In genomic region chr5:71663166-71663565, GRCh38 we compare ENCODE assay signal across 17 cellular contexts. TPM values are rescaled to one million over a fixed set of nuclear protein-coding genes. Genes with fewer than 3 reads are reported as not detected.
A peak's percentile ranks its signal among the peaks of the same experiment; 100 is the strongest.
DNase-seq lines count a peak whose midpoint lies in the region; ATAC-seq and TF ChIP-seq lines count a peak whose summit lies in the region.
"Had no signal": no experiment of that assay in that cellular context is flagged by ENCODE, and none has a peak within 500 bp of the region (broad histone marks: within the 10 kb centered on the region; RNA-seq: fewer than 3 reads in every experiment).

No MANE protein-coding gene starts in this region.

- CTCF ChIA-PET in Calu3 (lab: Charles Lee), result interaction anchor here (0.9 to 2.8 kb wide), 4 partner anchors 62 to 95 kb away, joined by 3 to 9 read pairs (median 4); no protein-coding TSS in a partner anchor

- no peak overlapping the region for H3K4me3 Mint-ChIP-seq in Calu3 (ENCODE audit: low read depth, unreplicated experiment)
- H3K4me3 Mint-ChIP-seq: CD14-positive monocyte; CD4-positive, alpha-beta memory T cell; HFFc6 had no signal

- intact Hi-C loops in Calu3 (cut with micrococcal nuclease; ENCODE audit: unreplicated experiment), result loop anchor here (5.0 kb wide), 1 partner anchor 74 kb away; no protein-coding TSS in a partner anchor

- H3K9me3 Mint-ChIP-seq in Calu3 (ENCODE audit: low read depth, unreplicated experiment), result peaks cover 2% of the 10 kb centered on the region
- H3K9me3 Mint-ChIP-seq: CD4-positive, alpha-beta memory T cell; HFFc6 had no signal

- peaks cover 2% of the 10 kb centered on the region for H3K36me3 Mint-ChIP-seq in Calu3 (ENCODE audit: insufficient read depth, unreplicated experiment)

- H3K27ac ChIP-seq in 22Rv1 (peak overlapping the region; percentile 100), VCaP (peak overlapping the region; percentile 64; the same call in 1 of the 2 replicates)
- H3K27ac ChIP-seq: A549, BLaER1 had no signal

- no TSS peak for BruUV-seq in Calu3 (replicated peaks; lab: Mats Ljungman, UMichigan)

- TF ChIP-seq CTCF in 22Rv1 (IDR thresholded peaks at IDR 0.05) (no peak), Calu3 (IDR thresholded peaks at IDR 0.05; ENCODE audit: unreplicated experiment) (no peak), VCaP (conservative IDR thresholded peaks at IDR 0.05) (no peak)

- peaks cover 45% of the 10 kb centered on the region for H3K4me1 Mint-ChIP-seq in Calu3 (ENCODE audit: low read depth, unreplicated experiment)
- H3K4me1 Mint-ChIP-seq: CD14-positive monocyte; CD4-positive, alpha-beta memory T cell had no signal

- no peaks in the 10 kb centered on the region for H3K27me3 Mint-ChIP-seq in Calu3 (ENCODE audit: unreplicated experiment)

- no peak for ATAC-seq in HG02981 (IDR thresholded peaks at IDR 0.05; ENCODE audit: unreplicated experiment)
- ATAC-seq: A549 had no signal

- peak overlapping the region; percentile 53 for H3K27ac Mint-ChIP-seq in Calu3 (ENCODE audit: unreplicated experiment)
- H3K27ac Mint-ChIP-seq: CD4-positive, alpha-beta memory T cell; HFFc6 had no signal

- DNase-seq in Calu3 (peak; percentile 53), renal cortical epithelial cell (ENCODE audit: low read depth) (peak; percentile 26), NCI-H1694 treated with DMSO at 0.1 percent for 48 hours (lab: John Stamatoyannopoulos, UW) (no peak), AG08396 (ENCODE audit: low spot score) (no peak)
- DNase-seq: CD4-positive, alpha-beta memory T cell; GOT3; H7; HFFc6; IMR-90 had no signal

RNA-seq across cellular contexts. Expression of gene CARTPT, which starts 55.9 kb away (rescaled TPM):
- total RNA-seq in Calu3 (2022), result not detected in 2 replicates
- not detected in 2 replicates for total RNA-seq in renal cortical epithelial cell
- total RNA-seq: CD4-positive, alpha-beta memory T cell; H7; HFFc6; HT1080; IMR-90; K562 had no signal

Comparison
In these comparisons a context has a peak if more than half of its experiments do, and no peak if none do; other contexts are left out.
1. DNase-seq: peak in Calu3 (single experiment) and renal cortical epithelial cell (single experiment); none in NCI-H1694 treated with DMSO at 0.1 percent for 48 hours (single experiment) and AG08396 (single experiment).